ENCODE assay signal across 7 cellular contexts in genomic region chr17:30645875-30646274, GRCh38.
DNase-seq lines count a peak whose midpoint lies in the region; TF ChIP-seq lines count a peak whose summit lies in the region.
"Not testable (repeated sequence)": the region's sequence is repeated elsewhere in the genome, so short reads cannot be mapped to it uniquely, and the experiment has no call there.

No MANE protein-coding gene starts in this region.

- H3K36me3 ChIP-seq in HUES48 (ENCODE audit: control insufficient read depth, insufficient read depth, low read length); SK-N-MC (ENCODE audit: insufficient read depth, low read length); neural progenitor cell: not testable (repeated sequence)

- H3K4me3 ChIP-seq in HUES48 (ENCODE audit: low read depth, low read length); SK-N-MC; choroid plexus epithelial cell (ENCODE audit: low read depth, low read length); neural progenitor cell: not testable (repeated sequence)

- H3K4me1 ChIP-seq in HUES48 (ENCODE audit: control insufficient read depth, insufficient read depth, low read length); neural progenitor cell: not testable (repeated sequence)

- not testable (repeated sequence) for H3K9me3 Mint-ChIP-seq in neural progenitor cell

- not testable (repeated sequence) for TF ChIP-seq CTCF in choroid plexus epithelial cell (conservative IDR thresholded peaks at IDR 0.05; ENCODE audit: low read depth, low read length); neural progenitor cell (IDR thresholded peaks at IDR 0.05)

- H3K4me1 Mint-ChIP-seq in neural progenitor cell, result peaks cover 13% of the 10 kb centered on the region

- not testable (repeated sequence) for H3F3A ChIP-seq in neural progenitor cell (ENCODE audit: low read depth)

- H3K36me3 Mint-ChIP-seq in neural progenitor cell, result not testable (repeated sequence)

- not testable (repeated sequence) for H3K9me3 ChIP-seq in HUES48 (ENCODE audit: control insufficient read depth, insufficient read depth, low read length); SK-N-MC (ENCODE audit: low read depth, low read length); neural progenitor cell (ENCODE audit: low read depth)

- H3K9ac ChIP-seq in HUES48 (ENCODE audit: low read depth, low read length); SK-N-MC (ENCODE audit: insufficient read length); neural progenitor cell: not testable (repeated sequence)

- H3K27me3 Mint-ChIP-seq in neural progenitor cell (ENCODE audit: insufficient read depth, low read depth), result not testable (repeated sequence)

- peak overlapping the region; percentile 63 for H3K27ac Mint-ChIP-seq in neural progenitor cell

- H2AFZ ChIP-seq in neural progenitor cell (replicated peaks), result not testable (repeated sequence)

- not testable (repeated sequence) for H3K79me2 ChIP-seq in neural progenitor cell (ENCODE audit: low read depth)

- not testable (repeated sequence) for H4K20me1 ChIP-seq in neural progenitor cell (ENCODE audit: low read depth)

- peak overlapping the region; percentile 55 for H3K4me2 ChIP-seq in neural progenitor cell

- peak overlapping the region; percentile 68 for H3K4me3 Mint-ChIP-seq in neural progenitor cell

- H3K27ac ChIP-seq in HUES48 (ENCODE audit: low read depth, low read length), result peak overlapping the region; percentile 47
- H3K27ac ChIP-seq in SK-N-MC, neural progenitor cell: not testable (repeated sequence)

- peak; percentile 15 for DNase-seq in EL
- DNase-seq in NCI-H524 (lab: John Stamatoyannopoulos, UW), result peak; percentile 31 to 33
- DNase-seq in SK-N-MC (ENCODE audit: low read depth, low spot score), result peak; percentile 32
- peak; percentile 9 for DNase-seq in choroid plexus epithelial cell (ENCODE audit: low read depth)
- DNase-seq in iPS-NIHi11 (ENCODE audit: low spot score), result peak; percentile 8
- DNase-seq in neural progenitor cell (ENCODE audit: low spot score), result peak; percentile 75

- H3K27me3 ChIP-seq in HUES48 (ENCODE audit: control insufficient read depth, insufficient read depth, low read length); neural progenitor cell: not testable (repeated sequence)

Comparison
In these comparisons a context has a peak if more than half of its experiments do, and no peak if none do; other contexts are left out.
1. DNase-seq: peak in every context shown above with its lines; median percentile 75 in neural progenitor cell; 32 in NCI-H524; 32 in SK-N-MC; 15 in EL; 9 in choroid plexus epithelial cell; 8 in iPS-NIHi11.